In the genomic region with DNA sequence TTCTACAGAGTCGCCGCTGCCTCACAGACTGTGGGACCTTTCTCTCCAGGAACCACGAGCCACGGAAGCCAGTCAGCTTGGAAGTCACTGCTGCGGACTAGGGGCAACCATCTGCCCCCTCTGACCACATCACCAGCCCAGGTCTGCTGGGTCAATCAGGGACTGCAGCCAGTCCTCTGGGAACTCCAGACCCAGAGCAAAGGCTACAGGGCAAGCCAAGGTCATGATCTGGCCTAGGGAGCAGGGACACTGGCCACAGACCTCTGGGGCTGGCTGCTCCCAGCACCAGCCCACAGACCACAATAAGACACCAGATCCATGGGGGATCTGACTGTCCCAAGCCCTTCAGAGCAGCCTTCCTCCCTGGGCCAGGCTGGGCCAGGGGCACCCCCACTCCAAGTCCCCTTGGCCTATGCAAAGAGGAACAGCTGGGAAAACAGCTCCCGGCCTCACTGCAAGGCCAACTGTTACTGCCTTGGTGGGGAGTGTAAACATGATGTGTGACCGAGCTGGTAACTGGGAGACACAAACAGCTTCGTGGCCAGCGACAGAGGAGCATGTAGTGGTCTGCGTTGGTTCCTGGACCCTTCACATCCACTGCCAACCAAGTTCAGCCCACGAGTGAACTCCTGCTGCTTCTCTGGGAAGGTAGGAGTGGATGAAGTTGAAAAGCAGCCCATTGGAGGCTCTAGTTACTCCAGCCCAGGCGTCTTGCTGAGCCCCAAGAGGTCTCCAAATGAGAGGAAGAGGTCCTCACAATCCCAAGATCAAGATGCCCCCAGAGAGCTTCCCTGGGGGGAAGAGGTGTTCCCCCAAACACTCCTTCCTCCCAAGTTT, we compare ENCODE assay signal across 1 cellular context.
TF ChIP-seq lines count a peak whose summit lies in the region.

No MANE protein-coding gene starts in this region.

TF ChIP-seq in K562, 482 proteins besides CTCF, POLR2A, EP300 and RAD21 (continued from another document and continues in another):
- TF ChIP-seq, protein P1, sequence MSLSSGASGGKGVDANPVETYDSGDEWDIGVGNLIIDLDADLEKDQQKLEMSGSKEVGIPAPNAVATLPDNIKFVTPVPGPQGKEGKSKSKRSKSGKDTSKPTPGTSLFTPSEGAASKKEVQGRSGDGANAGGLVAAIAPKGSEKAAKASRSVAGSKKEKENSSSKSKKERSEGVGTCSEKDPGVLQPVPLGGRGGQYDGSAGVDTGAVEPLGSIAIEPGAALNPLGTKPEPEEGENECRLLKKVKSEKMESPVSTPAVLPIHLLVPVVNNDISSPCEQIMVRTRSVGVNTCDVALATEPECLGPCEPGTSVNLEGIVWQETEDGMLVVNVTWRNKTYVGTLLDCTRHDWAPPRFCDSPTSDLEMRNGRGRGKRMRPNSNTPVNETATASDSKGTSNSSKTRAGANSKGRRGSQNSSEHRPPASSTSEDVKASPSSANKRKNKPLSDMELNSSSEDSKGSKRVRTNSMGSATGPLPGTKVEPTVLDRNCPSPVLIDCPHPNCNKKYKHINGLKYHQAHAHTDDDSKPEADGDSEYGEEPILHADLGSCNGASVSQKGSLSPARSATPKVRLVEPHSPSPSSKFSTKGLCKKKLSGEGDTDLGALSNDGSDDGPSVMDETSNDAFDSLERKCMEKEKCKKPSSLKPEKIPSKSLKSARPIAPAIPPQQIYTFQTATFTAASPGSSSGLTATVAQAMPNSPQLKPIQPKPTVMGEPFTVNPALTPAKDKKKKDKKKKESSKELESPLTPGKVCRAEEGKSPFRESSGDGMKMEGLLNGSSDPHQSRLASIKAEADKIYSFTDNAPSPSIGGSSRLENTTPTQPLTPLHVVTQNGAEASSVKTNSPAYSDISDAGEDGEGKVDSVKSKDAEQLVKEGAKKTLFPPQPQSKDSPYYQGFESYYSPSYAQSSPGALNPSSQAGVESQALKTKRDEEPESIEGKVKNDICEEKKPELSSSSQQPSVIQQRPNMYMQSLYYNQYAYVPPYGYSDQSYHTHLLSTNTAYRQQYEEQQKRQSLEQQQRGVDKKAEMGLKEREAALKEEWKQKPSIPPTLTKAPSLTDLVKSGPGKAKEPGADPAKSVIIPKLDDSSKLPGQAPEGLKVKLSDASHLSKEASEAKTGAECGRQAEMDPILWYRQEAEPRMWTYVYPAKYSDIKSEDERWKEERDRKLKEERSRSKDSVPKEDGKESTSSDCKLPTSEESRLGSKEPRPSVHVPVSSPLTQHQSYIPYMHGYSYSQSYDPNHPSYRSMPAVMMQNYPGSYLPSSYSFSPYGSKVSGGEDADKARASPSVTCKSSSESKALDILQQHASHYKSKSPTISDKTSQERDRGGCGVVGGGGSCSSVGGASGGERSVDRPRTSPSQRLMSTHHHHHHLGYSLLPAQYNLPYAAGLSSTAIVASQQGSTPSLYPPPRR (CRISPR knock-in tag; IDR thresholded peaks at IDR 0.05; ENCODE audit: borderline replicate concordance): no peak
- TF ChIP-seq EWSR1 (IDR thresholded peaks at IDR 0.05; ENCODE audit: borderline replicate concordance, low read depth, partially characterized antibody): no peak
- no peak for TF ChIP-seq ZNF717 (CRISPR knock-in tag; IDR thresholded peaks at IDR 0.05)
- TF ChIP-seq SMARCB1 (IDR thresholded peaks at IDR 0.05; ENCODE audit: insufficient read length, low read depth): no peak
- peak; percentile 74; the same call in 1 of the 2 replicates for TF ChIP-seq CBFB (CRISPR knock-in tag; IDR thresholded peaks at IDR 0.05)
- no peak for TF ChIP-seq MCM7 (IDR thresholded peaks at IDR 0.05)
- no peak for TF ChIP-seq HDAC6 (IDR thresholded peaks at IDR 0.05; ENCODE audit: low read depth, low read length)
- no peak for TF ChIP-seq SNRNP70 (optimal IDR thresholded peaks at IDR 0.05; ENCODE audit: low read depth, low read length)
- 0 out of 2 replicates have a peak, but pooled peaks have one; percentile 40 for TF ChIP-seq ESRRA (IDR thresholded peaks at IDR 0.05; ENCODE audit: borderline replicate concordance, low read depth)
- TF ChIP-seq, protein P2, sequence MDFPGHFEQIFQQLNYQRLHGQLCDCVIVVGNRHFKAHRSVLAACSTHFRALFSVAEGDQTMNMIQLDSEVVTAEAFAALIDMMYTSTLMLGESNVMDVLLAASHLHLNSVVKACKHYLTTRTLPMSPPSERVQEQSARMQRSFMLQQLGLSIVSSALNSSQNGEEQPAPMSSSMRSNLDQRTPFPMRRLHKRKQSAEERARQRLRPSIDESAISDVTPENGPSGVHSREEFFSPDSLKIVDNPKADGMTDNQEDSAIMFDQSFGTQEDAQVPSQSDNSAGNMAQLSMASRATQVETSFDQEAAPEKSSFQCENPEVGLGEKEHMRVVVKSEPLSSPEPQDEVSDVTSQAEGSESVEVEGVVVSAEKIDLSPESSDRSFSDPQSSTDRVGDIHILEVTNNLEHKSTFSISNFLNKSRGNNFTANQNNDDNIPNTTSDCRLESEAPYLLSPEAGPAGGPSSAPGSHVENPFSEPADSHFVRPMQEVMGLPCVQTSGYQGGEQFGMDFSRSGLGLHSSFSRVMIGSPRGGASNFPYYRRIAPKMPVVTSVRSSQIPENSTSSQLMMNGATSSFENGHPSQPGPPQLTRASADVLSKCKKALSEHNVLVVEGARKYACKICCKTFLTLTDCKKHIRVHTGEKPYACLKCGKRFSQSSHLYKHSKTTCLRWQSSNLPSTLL (IDR thresholded peaks at IDR 0.05): no peak
- TF ChIP-seq, protein P3, sequence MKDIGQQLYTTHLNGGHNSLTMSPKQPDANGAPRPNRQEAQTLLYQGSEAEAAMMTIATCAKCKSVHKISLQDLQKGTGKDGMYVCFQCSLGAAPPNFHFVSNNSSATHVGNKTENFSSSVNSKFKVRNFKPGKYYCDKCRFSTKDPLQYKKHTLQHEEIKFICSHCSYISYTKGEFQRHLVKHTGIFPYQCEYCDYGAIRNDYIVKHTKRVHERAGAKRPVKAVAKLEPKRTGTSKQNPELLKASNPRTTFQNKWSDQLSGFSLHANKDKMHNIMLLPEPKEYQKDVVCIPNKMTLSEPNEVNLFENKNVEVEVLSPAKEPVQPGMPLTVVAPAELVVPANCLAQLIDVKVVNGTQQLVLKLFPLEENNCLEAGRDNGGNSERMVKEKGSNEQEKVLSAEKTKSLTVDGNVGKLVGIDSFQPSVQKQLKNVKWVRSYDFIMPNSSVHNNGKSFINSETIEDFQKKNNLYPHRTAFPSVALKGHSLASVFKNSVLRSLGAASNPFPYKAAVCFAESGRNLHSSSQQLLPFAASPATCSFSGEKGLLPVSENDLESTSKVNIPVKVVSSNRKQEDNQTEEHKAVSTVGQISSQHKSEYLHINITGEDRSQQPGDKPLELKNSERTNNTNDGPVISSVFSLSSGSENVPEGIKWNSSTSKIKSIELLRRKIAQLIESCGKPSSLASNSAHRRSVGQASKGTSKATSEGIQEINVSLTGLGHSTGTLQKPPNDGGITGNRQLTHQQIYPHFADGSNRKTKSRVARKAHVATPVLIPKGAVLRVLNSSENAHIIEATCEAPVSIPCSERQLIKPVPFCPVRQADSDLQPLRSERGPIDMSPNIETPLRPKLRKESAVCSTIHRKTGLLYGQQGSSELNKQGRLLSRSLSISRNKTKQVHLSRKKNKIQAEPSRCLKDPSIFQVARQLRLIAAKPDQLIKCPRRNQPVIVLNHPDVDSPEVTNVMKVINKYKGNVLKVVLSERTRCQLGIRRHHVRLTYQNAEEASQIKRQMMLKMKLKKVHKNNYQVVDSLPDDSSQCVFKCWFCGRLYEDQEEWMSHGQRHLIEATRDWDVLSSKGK (CRISPR knock-in tag; IDR thresholded peaks at IDR 0.05): no peak
- no peak for TF ChIP-seq ESRRB (CRISPR knock-in tag; IDR thresholded peaks at IDR 0.05; ENCODE audit: borderline replicate concordance)
- no peak for TF ChIP-seq ARID3A (IDR thresholded peaks at IDR 0.05; ENCODE audit: borderline replicate concordance, low read depth, low read length)
- no peak for TF ChIP-seq DNMT1 (IDR thresholded peaks at IDR 0.05)
- TF ChIP-seq CHD7 (IDR thresholded peaks at IDR 0.05; ENCODE audit: low read depth, low read length): no peak
- no peak for TF ChIP-seq NCOA2 (IDR thresholded peaks at IDR 0.05; ENCODE audit: partially characterized antibody in 2 of 2)
- no peak for TF ChIP-seq CBFA2T2 (conservative IDR thresholded peaks at IDR 0.05)
- TF ChIP-seq HNRNPL (IDR thresholded peaks at IDR 0.05; ENCODE audit: low read depth, low read length): no peak
- no peak for TF ChIP-seq SP2 (IDR thresholded peaks at IDR 0.05; ENCODE audit: extremely low read depth, low read depth, low read length, poor library complexity, severe bottlenecking)
- TF ChIP-seq ZNF408 (CRISPR knock-in tag; IDR thresholded peaks at IDR 0.05; ENCODE audit: low read depth): no peak
- no peak for TF ChIP-seq ZSCAN32 (CRISPR knock-in tag; IDR thresholded peaks at IDR 0.05)
